Comparison of ENCODE assay signal across 15 cellular contexts in the genomic region with DNA sequence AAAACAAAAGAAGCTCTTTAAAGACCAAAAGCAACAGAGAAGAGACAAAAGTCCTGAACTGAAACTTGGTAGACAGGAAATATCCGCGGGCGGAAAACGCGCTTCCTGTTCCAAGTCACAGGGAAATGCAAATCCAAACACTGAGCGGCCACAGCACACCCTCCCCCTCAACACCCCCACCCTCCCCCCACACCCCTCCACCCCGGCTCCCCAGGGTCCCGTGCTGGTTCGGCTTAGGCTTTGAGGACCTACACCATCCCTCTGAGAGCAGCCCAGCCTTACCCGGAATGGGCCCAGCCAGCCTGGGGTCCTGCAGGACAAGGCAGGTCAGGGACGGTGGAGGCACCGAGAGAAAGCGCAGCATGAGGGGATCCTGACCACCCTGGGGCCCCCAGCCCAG.
DNase-seq lines count a peak whose midpoint lies in the region; ATAC-seq and TF ChIP-seq lines count a peak whose summit lies in the region.
"Had no signal": no experiment of that assay in that cellular context is flagged by ENCODE, and none has a peak within 500 bp of the region (broad histone marks: within the 10 kb centered on the region; RNA-seq: fewer than 3 reads in every experiment).

No MANE protein-coding gene starts in this region.

- H3K4me3 ChIP-seq in CD4-positive, alpha-beta memory T cell (ENCODE audit: low read length in 2 of 2) = no peak overlapping the region
- H3K4me3 ChIP-seq in Karpas-422 (ENCODE audit: low read length) = no peak overlapping the region
- no peak overlapping the region for H3K4me3 ChIP-seq in endodermal cell (ENCODE audit: low read length)
- no peak overlapping the region for H3K4me3 ChIP-seq in psoas muscle
- H3K4me3 ChIP-seq: colonic mucosa, GM23248, left lung had no signal

- peak overlapping the region; percentile 51 to 86 (median 80) for H3K27ac Mint-ChIP-seq in CD4-positive, alpha-beta memory T cell
- no peak overlapping the region for H3K27ac Mint-ChIP-seq in endodermal cell
- H3K27ac Mint-ChIP-seq: stimulated activated memory B cell treated with anti-CD40 and anti-IgM and Interleukin-4, amounts not matched to agents 10 μg/mL and 1 μg/mL and 100 μg/mL, for 72 hours had no signal

- intact Hi-C loops in CD4-positive, alpha-beta memory T cell (cut with micrococcal nuclease) = no loop called here
- intact Hi-C loops in psoas muscle (cut with DNase I) = no loop called here

- H3K9ac ChIP-seq in Karpas-422 (ENCODE audit: low read length) (0 out of 2 replicates have a peak overlapping the region, but pooled peaks have one; percentile 20), endodermal cell (ENCODE audit: extremely low read depth, low read length, poor library complexity, severe bottlenecking) (no peak overlapping the region)
- H3K9ac ChIP-seq: GM23248 had no signal

- H3K79me2 ChIP-seq in Karpas-422 (ENCODE audit: low read length) = no peaks in the 10 kb centered on the region

- 91 to 94% methylated on average over 4 to 8 of the region's 13 CpGs for WGBS in endodermal cell (ENCODE audit: insufficient coverage in 1 of 2, insufficient read length in 1 of 2), 2 experiments
- 34 to 40% (median 37%) methylated on average over 12 to 13 of the region's 13 CpGs for WGBS in psoas muscle, 3 donors

- peaks cover 11% of the 10 kb centered on the region for H3K27me3 ChIP-seq in CD4-positive, alpha-beta memory T cell (ENCODE audit: insufficient read depth, low read length)
- H3K27me3 ChIP-seq in Karpas-422 (ENCODE audit: low read length) (no peaks in the 10 kb centered on the region), endodermal cell (ENCODE audit: control insufficient read depth, insufficient read depth, low read length, poor library complexity, severe bottlenecking) (peaks cover 40% of the 10 kb centered on the region), psoas muscle (ENCODE audit: insufficient read depth in 3 of 3, low read length in 2 of 3) (peaks cover 0 to 59% (median 15%) of the 10 kb centered on the region in 3 donors)

- peaks cover 11 to 17% of the 10 kb centered on the region in 2 donors for H3K27me3 Mint-ChIP-seq in CD4-positive, alpha-beta memory T cell
- H3K27me3 Mint-ChIP-seq in endodermal cell (ENCODE audit: insufficient read depth) = peaks cover 33% of the 10 kb centered on the region

- H3K36me3 ChIP-seq in CD4-positive, alpha-beta memory T cell (ENCODE audit: insufficient read depth, low read length) = no peaks in the 10 kb centered on the region
- no peaks in the 10 kb centered on the region for H3K36me3 ChIP-seq in Karpas-422 (ENCODE audit: insufficient read depth, low read length)
- H3K36me3 ChIP-seq in endodermal cell (ENCODE audit: control insufficient read depth, insufficient read depth, low read length) = no peaks in the 10 kb centered on the region
- H3K36me3 ChIP-seq in psoas muscle (ENCODE audit: insufficient read depth in 1 of 2, low read depth in 1 of 2) = no peaks in the 10 kb centered on the region
- H3K36me3 ChIP-seq: colonic mucosa, gastroesophageal sphincter, left lung had no signal

- no peaks in the 10 kb centered on the region for H3K36me3 Mint-ChIP-seq in CD4-positive, alpha-beta memory T cell
- no peaks in the 10 kb centered on the region for H3K36me3 Mint-ChIP-seq in endodermal cell (ENCODE audit: low read depth)
- H3K36me3 Mint-ChIP-seq: stimulated activated memory B cell treated with anti-CD40 and anti-IgM and Interleukin-4, amounts not matched to agents 10 μg/mL and 1 μg/mL and 100 μg/mL, for 72 hours had no signal

- CTCF ChIA-PET in CD4-positive, alpha-beta memory T cell (lab: Charles Lee; ENCODE audit: partially characterized antibody) = no interaction called here

- POLR2A ChIA-PET in CD4-positive, alpha-beta memory T cell (lab: Charles Lee; ENCODE audit: partially characterized antibody) = interaction anchor here (0.6 kb wide), 1 partner anchor 10 kb away, joined by 3 read pairs; no protein-coding TSS in a partner anchor

- peak overlapping the region; percentile 45 for H3K4me2 ChIP-seq in Karpas-422 (ENCODE audit: low read depth, low read length, poor library complexity, severe bottlenecking)

- peak in 1 of 5 donors; percentile 15 for DNase-seq in CD4-positive, alpha-beta memory T cell
- DNase-seq in Karpas-422 = peak; percentile 70
- DNase-seq in endodermal cell = peak; percentile 26
- no peak for DNase-seq in psoas muscle
- no peak for DNase-seq in SHP77 (lab: John Stamatoyannopoulos, UW)
- DNase-seq in NOMO-1 (lab: John Stamatoyannopoulos, UW; ENCODE audit: unreplicated experiment in 2 of 2) = no peak
- DNase-seq: colonic mucosa, GM23248, left lung, NCI-H1048, NCI-H526 had no signal

- peak overlapping the region; percentile 64 to 80 (median 74) for H3K4me3 Mint-ChIP-seq in CD4-positive, alpha-beta memory T cell
- H3K4me3 Mint-ChIP-seq in endodermal cell = no peak overlapping the region
- H3K4me3 Mint-ChIP-seq: stimulated activated memory B cell treated with anti-CD40 and anti-IgM and Interleukin-4, amounts not matched to agents 10 μg/mL and 1 μg/mL and 100 μg/mL, for 72 hours had no signal

- H3K4me1 Mint-ChIP-seq in CD4-positive, alpha-beta memory T cell = peaks cover 16 to 38% (median 28%) of the 10 kb centered on the region in 4 donors
- H3K4me1 Mint-ChIP-seq in endodermal cell = peaks cover 7% of the 10 kb centered on the region

- no peak overlapping the region for H3K27ac ChIP-seq in CD4-positive, alpha-beta memory T cell (ENCODE audit: low read depth, low read length)
- no peak overlapping the region for H3K27ac ChIP-seq in Karpas-422 (ENCODE audit: low read length)
- H3K27ac ChIP-seq in endodermal cell (ENCODE audit: low read depth, low read length) = no peak overlapping the region
- peak overlapping the region; percentile 46 for H3K27ac ChIP-seq in psoas muscle
- H3K27ac ChIP-seq: colonic mucosa, GM23248, VCaP had no signal

- ATAC-seq in psoas muscle (no peak), HG03439 (IDR thresholded peaks at IDR 0.05; ENCODE audit: unreplicated experiment) (no peak)
- ATAC-seq: gastroesophageal sphincter; left lung; stimulated activated memory B cell treated with anti-CD40 and anti-IgM and Interleukin-4, amounts not matched to agents 10 μg/mL and 1 μg/mL and 100 μg/mL, for 72 hours had no signal

- no peaks in the 10 kb centered on the region for H3K9me2 ChIP-seq in Karpas-422 (replicated peaks; ENCODE audit: insufficient read depth, low read length)

- no peaks in the 10 kb centered on the region for H3K9me3 ChIP-seq in CD4-positive, alpha-beta memory T cell (ENCODE audit: control insufficient read depth in 1 of 2, low read length in 2 of 2)
- no peaks in the 10 kb centered on the region for H3K9me3 ChIP-seq in Karpas-422 (ENCODE audit: low read length)
- peaks cover 9% of the 10 kb centered on the region for H3K9me3 ChIP-seq in endodermal cell (ENCODE audit: control insufficient read depth, low read length)
- H3K9me3 ChIP-seq in psoas muscle = no peaks in the 10 kb centered on the region
- H3K9me3 ChIP-seq: colonic mucosa, left lung had no signal

- H2AFZ ChIP-seq in Karpas-422 (ENCODE audit: low read length) = 0 out of 2 replicates have a peak overlapping the region, but pooled peaks have one; percentile 36
- H2AFZ ChIP-seq: GM23248 had no signal

- peaks cover 20% of the 10 kb centered on the region for H3K4me1 ChIP-seq in CD4-positive, alpha-beta memory T cell (ENCODE audit: insufficient read depth, low read length)
- H3K4me1 ChIP-seq in Karpas-422 (ENCODE audit: low read length) (peaks cover 8% of the 10 kb centered on the region), endodermal cell (ENCODE audit: control insufficient read depth, insufficient read depth, low read length) (peaks cover 3% of the 10 kb centered on the region), psoas muscle (no peaks in the 10 kb centered on the region)
- H3K4me1 ChIP-seq: colonic mucosa had no signal

- TF ChIP-seq CTCF in endodermal cell (conservative IDR thresholded peaks at IDR 0.05) = no peak
- no peak for TF ChIP-seq CTCF in psoas muscle (IDR thresholded peaks at IDR 0.05)

- H4K20me1 ChIP-seq in Karpas-422 (ENCODE audit: insufficient read depth, low read depth, low read length) = no peaks in the 10 kb centered on the region

- no peaks in the 10 kb centered on the region for H3K9me3 Mint-ChIP-seq in CD4-positive, alpha-beta memory T cell
- H3K9me3 Mint-ChIP-seq in endodermal cell = peaks cover 8% of the 10 kb centered on the region
- H3K9me3 Mint-ChIP-seq: stimulated activated memory B cell treated with anti-CD40 and anti-IgM and Interleukin-4, amounts not matched to agents 10 μg/mL and 1 μg/mL and 100 μg/mL, for 72 hours had no signal

Comparison
In these comparisons a context has a peak if more than half of its experiments do, and no peak if none do; other contexts are left out.
1. DNase-seq: peak in Karpas-422 (single experiment) and endodermal cell (single experiment); none in psoas muscle (0 of 2), SHP77 (0 of 2) and NOMO-1 (0 of 2).